ENCODE assay signal across 10 cellular contexts in the genomic region with DNA sequence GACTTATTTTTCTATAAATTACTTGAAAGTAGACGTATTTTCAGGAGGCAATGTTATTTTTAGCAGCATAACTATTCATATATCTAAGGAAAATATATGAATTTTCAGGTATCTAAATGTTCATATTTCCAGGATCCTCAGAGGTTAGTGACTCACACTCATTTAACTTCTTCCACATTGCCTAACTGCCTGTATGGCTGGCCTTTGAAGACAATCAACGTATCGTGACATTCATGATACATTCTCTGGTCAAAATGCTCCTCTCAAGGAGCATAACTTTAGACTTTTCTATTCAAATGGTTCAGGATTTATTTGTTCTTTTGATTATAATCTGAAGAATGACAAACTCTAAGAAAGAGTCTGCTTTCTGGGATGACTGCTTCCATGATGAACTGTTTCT.
"Had no signal": no experiment of that assay in that cellular context is flagged by ENCODE, and none has a peak within 500 bp of the region (broad histone marks: within the 10 kb centered on the region; RNA-seq: fewer than 3 reads in every experiment).

No MANE protein-coding gene starts in this region.

- H3K27ac Mint-ChIP-seq: activated naive CD4-positive, alpha-beta T cell treated with anti-CD3 and anti-CD28 coated beads, Interleukin-2, amount 50 U/mL, for 72 hours had no signal

- H3K27me3 ChIP-seq: heart left ventricle, ovary, stomach had no signal

- DNase-seq: activated T-cell treated with anti-CD3 and anti-CD28 coated beads, Interleukin-2, amount 50 U/mL, for 1 hour; heart left ventricle; left ventricle myocardium inferior; mesendoderm; ovary; retina; stomach; T-helper 2 cell had no signal

- H3K36me3 Mint-ChIP-seq: activated naive CD4-positive, alpha-beta T cell treated with anti-CD3 and anti-CD28 coated beads, Interleukin-2, amount 50 U/mL, for 72 hours had no signal

- H3K27ac ChIP-seq: left ventricle myocardium inferior, ovary, stomach, thoracic aorta had no signal

- ATAC-seq: activated naive CD4-positive, alpha-beta T cell treated with anti-CD3 and anti-CD28 coated beads, Interleukin-2, amount 50 U/mL, for 72 hours; heart left ventricle had no signal
